Comparison of ENCODE assay signal across 11 cellular contexts in the genomic region with DNA sequence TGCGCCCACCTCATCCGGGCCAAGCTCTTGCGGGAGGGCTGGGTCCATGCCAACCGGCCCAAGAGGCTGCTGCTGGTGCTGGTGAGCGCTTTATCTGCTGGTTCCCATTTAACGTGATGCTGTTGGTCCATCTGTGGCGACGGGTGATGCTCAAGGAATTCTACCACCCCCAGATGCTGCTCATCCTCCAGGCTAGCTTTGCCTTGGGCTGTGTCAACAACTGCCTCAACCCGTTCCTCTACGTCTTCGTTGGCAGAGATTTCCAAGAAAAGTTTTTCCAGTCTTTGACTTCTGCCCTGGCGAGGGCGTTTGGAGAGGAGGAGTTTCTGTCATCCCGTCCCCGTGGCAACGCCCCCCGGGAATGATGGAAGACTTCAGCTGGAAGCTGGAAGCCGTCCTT. TPM values are rescaled to one million over a fixed set of nuclear protein-coding genes. Genes with fewer than 3 reads are reported as not detected.
"Had no signal": no experiment of that assay in that cellular context is flagged by ENCODE, and none has a peak within 500 bp of the region (broad histone marks: within the 10 kb centered on the region; RNA-seq: fewer than 3 reads in every experiment).

No MANE protein-coding gene starts in this region.

RNA-seq across cellular contexts. Expression of gene GPR32, which starts 11.2 kb away (rescaled TPM):
- total RNA-seq: OCI-LY7, PC-3, PC-9, Peyer's patch, Right ventricle myocardium inferior, Right ventricle myocardium superior, RPMI7951, SJCRH30, SJSA1, SK-MEL-5 had no signal
- polyA plus RNA-seq: SK-N-SH had no signal

RNA-seq across cellular contexts. Expression of gene ACP4, which starts 31.1 kb away (rescaled TPM):
- total RNA-seq: OCI-LY7, PC-3, PC-9, Peyer's patch, Right ventricle myocardium inferior, Right ventricle myocardium superior, RPMI7951, SJCRH30, SJSA1, SK-MEL-5 had no signal
- polyA plus RNA-seq: SK-N-SH had no signal

RNA-seq across cellular contexts. Expression of gene CLEC11A, which starts 35.9 kb away (rescaled TPM):
- total RNA-seq: PC-9 had no signal

RNA-seq across cellular contexts. Expression of gene SHANK1, which starts 39.5 kb away (rescaled TPM):
- total RNA-seq: PC-9, SJCRH30, SJSA1 had no signal
